ENCODE assay signal across 9 cellular contexts in genomic region chr1:18556364-18556763, GRCh38.
DNase-seq lines count a peak whose midpoint lies in the region; ATAC-seq and TF ChIP-seq lines count a peak whose summit lies in the region.
"Had no signal": no experiment of that assay in that cellular context is flagged by ENCODE, and none has a peak within 500 bp of the region (broad histone marks: within the 10 kb centered on the region; RNA-seq: fewer than 3 reads in every experiment).

No MANE protein-coding gene starts in this region.

- no peak overlapping the region for H2BK120ac ChIP-seq in neuronal stem cell (ENCODE audit: low read depth, low read length)

- H2BK5ac ChIP-seq in neuronal stem cell (ENCODE audit: low read length), result no peak overlapping the region

- H4K91ac ChIP-seq in neuronal stem cell (ENCODE audit: low read depth, low read length, poor library complexity), result no peak overlapping the region

- no peaks in the 10 kb centered on the region for H3K79me1 ChIP-seq in neuronal stem cell (ENCODE audit: low read depth, low read length)

- H3K9me3 ChIP-seq in mammary epithelial cell (replicated peaks; ENCODE audit: insufficient read depth, low read length) (no peaks in the 10 kb centered on the region), neuronal stem cell (replicated peaks in 1 of 2; ENCODE audit: control insufficient read depth in 2 of 2, insufficient read depth in 1 of 2, low read depth in 1 of 2, low read length in 2 of 2) (no peaks in the 10 kb centered on the region)
- H3K9me3 ChIP-seq: BLaER1 treated with 17β-estradiol and CSF1 and Interleukin-3, amounts not matched to agents 10 nM and 100 nM had no signal

- no peak overlapping the region for H3K18ac ChIP-seq in neuronal stem cell (ENCODE audit: low read length)

- TF ChIP-seq CTCF in mammary epithelial cell (conservative IDR thresholded peaks at IDR 0.05 in 1 of 2, IDR thresholded peaks at IDR 0.05 in 1 of 2; ENCODE audit: extremely low read depth in 1 of 2, insufficient read depth in 1 of 2, low read depth in 1 of 2, low read length in 2 of 2), result peak; percentile 33 to 47

- WGBS in mammary epithelial cell (ENCODE audit: low coverage, missing lambda C conversion rate), result 39% methylated on average over 2 of the region's 4 CpGs
- WGBS in neuronal stem cell (ENCODE audit: extremely low coverage in 2 of 2, insufficient read length in 2 of 2, insufficient replicate concordance in 1 of 2), 2 donors, result no CpG with 5 or more reads among the region's 4 CpGs

- CTCF ChIA-PET in mammary epithelial cell (lab: Charles Lee; ENCODE audit: low non-redundant PET), result interaction anchor here (0.6 to 0.7 kb wide), 2 partner anchors 57 to 65 kb away, joined by 9 to 10 read pairs; no protein-coding TSS in a partner anchor

- H3K4me1 ChIP-seq in mammary epithelial cell (ENCODE audit: insufficient read depth, low read length) (no peaks in the 10 kb centered on the region), neuronal stem cell (ENCODE audit: control insufficient read depth in 2 of 2, insufficient read depth in 1 of 2, low read depth in 1 of 2, low read length in 2 of 2) (peaks cover 0 to 12% of the 10 kb centered on the region in 2 donors)

- peak overlapping the region; percentile 97 for H2AK5ac ChIP-seq in neuronal stem cell (ENCODE audit: low read depth, low read length)

- H4K20me1 ChIP-seq in mammary epithelial cell (ENCODE audit: insufficient read depth, low read length), result no peaks in the 10 kb centered on the region
- H4K20me1 ChIP-seq: BLaER1 treated with 17β-estradiol and CSF1 and Interleukin-3, amounts not matched to agents 10 nM and 100 nM had no signal

- H2AFZ ChIP-seq in mammary epithelial cell (ENCODE audit: low read depth, low read length), result no peak overlapping the region
- H2AFZ ChIP-seq in neuronal stem cell (ENCODE audit: low read length), result no peak overlapping the region

- no peak overlapping the region for H2BK12ac ChIP-seq in neuronal stem cell (ENCODE audit: low read length)

- peak overlapping the region; percentile 40 for H3K23ac ChIP-seq in neuronal stem cell (ENCODE audit: low read depth, low read length, poor library complexity)

- dilution Hi-C loops in mammary epithelial cell (cut with HindIII; ENCODE audit: low sequenced_read_pairs), result no loop called here

- intact Hi-C loops in mammary epithelial cell (cut with micrococcal nuclease), result loop anchor here (1.0 kb wide), 1 partner anchor 28 kb away; no protein-coding TSS in a partner anchor

- no peak overlapping the region for H3K9ac ChIP-seq in mammary epithelial cell (ENCODE audit: insufficient read depth, low read length)
- no peak overlapping the region for H3K9ac ChIP-seq in neuronal stem cell (ENCODE audit: low read depth, low read length, poor library complexity)
- H3K9ac ChIP-seq: BLaER1 treated with 17β-estradiol and CSF1 and Interleukin-3, amounts not matched to agents 10 nM and 100 nM had no signal

- no peaks in the 10 kb centered on the region for H3K36me3 ChIP-seq in mammary epithelial cell (ENCODE audit: insufficient read depth, low read length)
- no peaks in the 10 kb centered on the region for H3K36me3 ChIP-seq in neuronal stem cell (replicated peaks in 1 of 2; ENCODE audit: control insufficient read depth in 2 of 2, insufficient read depth in 2 of 2, low read length in 2 of 2)
- H3K36me3 ChIP-seq: BLaER1 treated with 17β-estradiol and CSF1 and Interleukin-3, amounts not matched to agents 10 nM and 100 nM had no signal

- no peak overlapping the region for H4K8ac ChIP-seq in neuronal stem cell (ENCODE audit: low read depth, low read length)

- H3K14ac ChIP-seq in neuronal stem cell (ENCODE audit: low read length), result no peak overlapping the region

- H3K27me3 ChIP-seq in mammary epithelial cell (ENCODE audit: insufficient read depth, low read length), result peaks cover 5% of the 10 kb centered on the region
- peaks cover 0 to 20% (median 2%) of the 10 kb centered on the region in 3 experiments for H3K27me3 ChIP-seq in neuronal stem cell (ENCODE audit: control insufficient read depth in 3 of 3, insufficient read depth in 3 of 3, low read depth in 1 of 3, low read length in 3 of 3)

- H3K27ac ChIP-seq in mammary epithelial cell (ENCODE audit: insufficient read depth, low read depth, low read length) (no peak overlapping the region), neuronal stem cell (replicated peaks; ENCODE audit: low read length) (no peak overlapping the region)
- H3K27ac ChIP-seq: BLaER1 treated with 17β-estradiol and CSF1 and Interleukin-3, amounts not matched to agents 10 nM and 100 nM had no signal

- no peaks in the 10 kb centered on the region for H3K79me2 ChIP-seq in mammary epithelial cell (ENCODE audit: insufficient read depth, low read length)

- H3K4me2 ChIP-seq in mammary epithelial cell (ENCODE audit: insufficient read depth, low read depth, low read length) (no peak overlapping the region), neuronal stem cell (ENCODE audit: insufficient read depth, low read length, poor library complexity, severe bottlenecking) (no peak overlapping the region)

- H3K4ac ChIP-seq in neuronal stem cell (ENCODE audit: low read length), result no peak overlapping the region

- H2BK15ac ChIP-seq in neuronal stem cell (ENCODE audit: low read length), result peak overlapping the region; percentile 96

- in situ Hi-C loops in mammary epithelial cell (cut with MboI; ENCODE audit: low sequenced_read_pairs in 2 of 2), result no loop called here

- no peak overlapping the region for H3K4me3 ChIP-seq in mammary epithelial cell (replicated peaks in 1 of 3; ENCODE audit: insufficient read depth in 1 of 3, low read depth in 2 of 3, low read length in 3 of 3)
- H3K4me3 ChIP-seq in neuronal stem cell (ENCODE audit: low read length in 2 of 2), result no peak overlapping the region
- H3K4me3 ChIP-seq: BLaER1 treated with 17β-estradiol and CSF1 and Interleukin-3, amounts not matched to agents 10 nM and 100 nM had no signal

- DNase-seq in NCI-H1105 treated with DMSO at 0.1 percent for 48 hours (lab: John Stamatoyannopoulos, UW), result peak; percentile 17
- no peak for DNase-seq in NCI-H1105 (lab: John Stamatoyannopoulos, UW)
- DNase-seq in LHCN-M2 (ENCODE audit: low read depth), result peak; percentile 3
- no peak for DNase-seq in mammary epithelial cell
- DNase-seq in neuronal stem cell (ENCODE audit: low spot score), result no peak
- no peak for DNase-seq in stimulated activated naive CD8-positive, alpha-beta T cell treated with anti-CD3 and anti-CD28 coated beads, Interleukin-15, Interleukin-2, amounts not matched to agents 100 U/mL and 50 U/mL, for 24 hours
- DNase-seq in HPDE6-E6E7 (ENCODE audit: extremely low spot score), result no peak

- no peak for ATAC-seq in stimulated activated naive CD8-positive, alpha-beta T cell treated with anti-CD3 and anti-CD28 coated beads, Interleukin-15, Interleukin-2, amounts not matched to agents 100 U/mL and 50 U/mL, for 24 hours
- no peak for ATAC-seq in HG02973 (IDR thresholded peaks at IDR 0.05; ENCODE audit: unreplicated experiment)

- BruUV-seq in mammary epithelial cell (replicated peaks; lab: Mats Ljungman, UMichigan), result no TSS peak

Comparison
In these comparisons a context has a peak if more than half of its experiments do, and no peak if none do; other contexts are left out.
1. DNase-seq: peak in NCI-H1105 treated with DMSO at 0.1 percent for 48 hours (single experiment) and LHCN-M2 (single experiment); none in NCI-H1105 (single experiment), mammary epithelial cell (single experiment), neuronal stem cell (single experiment), stimulated activated naive CD8-positive, alpha-beta T cell treated with anti-CD3 and anti-CD28 coated beads, Interleukin-15, Interleukin-2, amounts not matched to agents 100 U/mL and 50 U/mL, for 24 hours (single experiment) and HPDE6-E6E7 (single experiment).